In the genomic region with DNA sequence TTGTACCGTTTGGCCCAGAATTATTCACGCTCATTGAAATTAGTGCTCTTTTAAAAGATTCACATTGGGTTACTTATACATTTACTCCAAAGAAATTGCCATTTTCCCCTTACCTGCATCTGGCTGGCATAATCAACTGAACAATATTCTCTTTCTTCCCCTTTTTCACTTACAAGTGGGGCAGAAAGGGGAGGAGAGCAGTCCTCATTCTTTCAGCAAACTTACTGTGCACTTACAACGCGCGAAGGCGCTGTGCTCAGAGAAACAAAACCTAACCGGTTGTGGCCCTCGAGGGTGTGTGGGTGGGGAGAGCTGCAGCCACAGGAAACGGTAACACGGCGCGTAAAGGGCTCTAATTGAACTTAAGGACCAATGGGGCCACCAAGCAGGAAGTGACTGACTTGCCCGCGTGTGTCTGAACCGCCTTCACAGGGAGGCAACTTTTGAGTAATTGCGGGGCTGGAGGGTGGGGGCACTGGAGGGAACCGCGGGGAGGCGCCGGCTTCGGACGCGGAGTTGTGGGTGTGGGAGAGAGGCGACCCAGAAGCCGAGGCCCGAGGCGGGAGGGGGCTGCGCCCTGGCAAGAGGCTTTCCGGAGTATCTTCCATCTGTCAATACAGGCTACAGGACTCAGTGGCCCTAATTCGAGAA, we compare ENCODE assay signal across 8 cellular contexts. TPM values are rescaled to one million over a fixed set of nuclear protein-coding genes. Genes with fewer than 3 reads are reported as not detected.
DNase-seq lines count a peak whose midpoint lies in the region; ATAC-seq and TF ChIP-seq lines count a peak whose summit lies in the region.

No MANE protein-coding gene starts in this region.

- H4K20me1 ChIP-seq in DND-41 (ENCODE audit: insufficient read depth, low read length) = peaks cover 13% of the 10 kb centered on the region; the same call in 1 of the 2 replicates

- peak overlapping the region; percentile 99 for H3K9ac ChIP-seq in DND-41 (ENCODE audit: low read depth, low read length)

- peaks cover 13 to 78% (median 47%) of the 10 kb centered on the region in 4 donors for H3K4me1 Mint-ChIP-seq in naive thymus-derived CD8-positive, alpha-beta T cell

- no peaks in the 10 kb centered on the region for H3K9me3 ChIP-seq in DND-41 (ENCODE audit: insufficient read depth, low read length, severe bottlenecking)

- POLR2A ChIA-PET in naive thymus-derived CD8-positive, alpha-beta T cell (lab: Charles Lee) = interaction anchor here (0.9 to 3.3 kb wide), 10 partner anchors 9 to 615 kb away, joined by 3 to 66 read pairs (median 5); partner anchors contain the start of genes HMGCL, HNRNPR, PITHD1 and SRSF10

- H3K27me3 ChIP-seq in DND-41 (ENCODE audit: insufficient read depth, low read length, poor library complexity) = no peaks in the 10 kb centered on the region

- H2AFZ ChIP-seq in DND-41 (ENCODE audit: low read depth, low read length) = peak overlapping the region; percentile 96

- H3K4me3 ChIP-seq in DND-41 (ENCODE audit: low read depth in 1 of 2, low read length in 2 of 2) = peak overlapping the region; percentile 58 to 78; a peak in 3 of 4 replicates

- peaks cover 34% of the 10 kb centered on the region for H3K36me3 ChIP-seq in DND-41 (ENCODE audit: insufficient read depth, low read length)

- DNase-seq in DND-41 = peak; percentile 95
- peak; percentile 90 for DNase-seq in KG1 (lab: John Stamatoyannopoulos, UW)
- peak; percentile 92 to 93 for DNase-seq in activated T-cell treated with anti-CD3 and anti-CD28 coated beads, Interleukin-2, amount 50 U/mL, for 48 hours
- DNase-seq in fibroblast of gingiva (ENCODE audit: low read depth) = peak; percentile 90
- peak; percentile 75 to 96 (median 92) for DNase-seq in naive thymus-derived CD8-positive, alpha-beta T cell
- peak; percentile 95 for DNase-seq in stimulated activated naive CD4-positive, alpha-beta T cell treated with Interleukin-2 at 50 U/mL for 16 hours (lab: John Stamatoyannopoulos, UW)

- peak overlapping the region; percentile 83 for H3K4me2 ChIP-seq in DND-41 (ENCODE audit: insufficient read depth, low read length)

- H3K27ac ChIP-seq in DND-41 (ENCODE audit: low read length) = peak overlapping the region; percentile 99

- H3K79me2 ChIP-seq in DND-41 (ENCODE audit: insufficient read depth, low read length) = peaks cover 37% of the 10 kb centered on the region

- no peaks in the 10 kb centered on the region for H3K27me3 Mint-ChIP-seq in naive thymus-derived CD8-positive, alpha-beta T cell

- H3K36me3 Mint-ChIP-seq in naive thymus-derived CD8-positive, alpha-beta T cell = peaks cover 0 to 35% (median 14%) of the 10 kb centered on the region in 3 donors

- ATAC-seq in DND-41 (ENCODE audit: insufficient read depth, low read depth) = peak; percentile 83
- peak; percentile 66 for ATAC-seq in GM21737 (IDR thresholded peaks at IDR 0.05; ENCODE audit: unreplicated experiment)
- ATAC-seq in naive thymus-derived CD8-positive, alpha-beta T cell = peak; percentile 80 to 86

- peak; percentile 71 for TF ChIP-seq CTCF in DND-41 (IDR thresholded peaks at IDR 0.05; ENCODE audit: borderline replicate concordance, extremely low read depth, low read length, poor library complexity, severe bottlenecking)

- H3K4me1 ChIP-seq in DND-41 (ENCODE audit: insufficient read depth, low read length) = peaks cover 36% of the 10 kb centered on the region

- H3K27ac Mint-ChIP-seq in naive thymus-derived CD8-positive, alpha-beta T cell = peak overlapping the region; percentile 99 to 100 (median 100)

- H3K9me3 Mint-ChIP-seq in naive thymus-derived CD8-positive, alpha-beta T cell = no peaks in the 10 kb centered on the region

- peak overlapping the region; percentile 95 to 100 (median 100) for H3K4me3 Mint-ChIP-seq in naive thymus-derived CD8-positive, alpha-beta T cell

TF ChIP-seq in PFSK-1, 5 proteins besides CTCF, POLR2A, EP300 and RAD21:
- no peak for TF ChIP-seq FOXP2 (optimal IDR thresholded peaks at IDR 0.05; ENCODE audit: borderline replicate concordance, extremely low read depth, extremely low read length, insufficient read depth)
- no peak for TF ChIP-seq POLR2AphosphoS5 (IDR thresholded peaks at IDR 0.05; ENCODE audit: low read depth, low read length)
- peak; percentile 25; the same call in 1 of the 2 replicates for TF ChIP-seq TAF1 (IDR thresholded peaks at IDR 0.05; ENCODE audit: borderline replicate concordance, insufficient read depth, low read length)
- no peak for TF ChIP-seq SIN3A (IDR thresholded peaks at IDR 0.05; ENCODE audit: borderline replicate concordance, insufficient read depth, low read length)
TF ChIP-seq in PFSK-1: peak in this region for 1.

RNA-seq across cellular contexts. Expression of gene PNRC2, which starts 0.7 kb away (rescaled TPM):
- 29.7 TPM for polyA plus RNA-seq in PFSK-1 (2012; ENCODE audit: insufficient read length, low read depth)
- 100 to 1,000 TPM; 179 to 182 TPM for total RNA-seq in naive thymus-derived CD8-positive, alpha-beta T cell
- 100 to 1,000 TPM; 117 to 139 (median 121) TPM for polyA plus RNA-seq in naive thymus-derived CD8-positive, alpha-beta T cell

RNA-seq across cellular contexts. Expression of gene SRSF10, which starts 21.2 kb away (rescaled TPM):
- polyA plus RNA-seq in PFSK-1 (2012; ENCODE audit: insufficient read length, low read depth) = 66.5 TPM
- total RNA-seq in naive thymus-derived CD8-positive, alpha-beta T cell = 100 to 1,000 TPM; 207 to 219 TPM
- polyA plus RNA-seq in naive thymus-derived CD8-positive, alpha-beta T cell = 100 to 1,000 TPM in 2 of 3 donors, 10 to 100 TPM in 1; 98.6 to 125 (median 104) TPM

RNA-seq across cellular contexts. Expression of gene CNR2, which starts 45.8 kb away (rescaled TPM):
- polyA plus RNA-seq in PFSK-1 (2012; ENCODE audit: insufficient read length, low read depth) = not detected
- total RNA-seq in naive thymus-derived CD8-positive, alpha-beta T cell = 1 to 10 TPM in 1 of 2 experiments, under 1 TPM in 1; 0.99 to 1.1 TPM
- polyA plus RNA-seq in naive thymus-derived CD8-positive, alpha-beta T cell = 1 to 10 TPM in 1 of 3 donors, under 1 TPM in 2; 0.05 to 3.2 (median 0.57) TPM

Comparison
In these comparisons a context has a peak if more than half of its experiments do, and no peak if none do; other contexts are left out.
1. Peak in every context shown above with its lines: DNase-seq, ATAC-seq, H3K4me3 ChIP-seq and H3K27ac ChIP-seq.